ENCODE assay signal across 16 cellular contexts in the genomic region with DNA sequence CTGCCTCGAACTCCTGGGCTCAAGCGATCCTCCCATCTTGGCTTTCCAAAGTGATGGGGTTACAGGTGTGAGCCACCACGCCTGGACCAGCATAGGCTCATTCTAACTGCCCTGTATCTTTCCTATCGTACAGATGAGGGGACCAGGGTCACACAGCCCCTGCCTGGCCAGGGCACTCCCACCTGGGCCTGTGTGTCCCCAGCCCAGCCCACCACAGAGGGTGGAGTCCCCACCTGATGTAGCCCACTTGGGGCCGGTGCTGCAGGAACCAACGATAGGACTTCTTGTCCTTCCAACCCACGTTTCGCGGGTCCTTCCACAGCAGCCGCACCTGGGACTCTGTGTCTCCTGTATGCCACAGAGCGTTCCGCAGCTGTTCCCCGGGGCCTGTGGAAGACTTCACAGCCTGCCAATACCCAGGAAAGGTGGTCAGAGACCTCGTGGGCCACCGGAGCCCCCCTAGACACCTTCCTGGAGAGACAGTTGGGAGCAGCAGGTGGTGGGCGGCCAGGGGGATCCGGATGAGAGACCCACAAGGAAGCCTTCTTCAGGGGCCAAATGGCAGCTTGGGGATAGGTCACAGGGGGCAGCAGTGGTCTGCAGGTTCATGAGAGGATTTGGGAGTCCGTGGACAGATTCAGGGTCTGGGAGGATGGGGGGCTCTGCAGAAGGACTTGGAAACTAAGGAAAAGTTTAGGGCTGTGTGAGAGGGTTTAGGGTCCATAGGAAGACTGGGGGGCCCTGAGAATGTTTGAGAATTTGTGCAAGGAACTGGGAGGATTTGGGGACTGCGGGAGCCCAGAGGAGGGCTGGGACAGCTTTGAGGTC. TPM values are rescaled to one million over a fixed set of nuclear protein-coding genes. Genes with fewer than 3 reads are reported as not detected.
DNase-seq lines count a peak whose midpoint lies in the region; ATAC-seq and TF ChIP-seq lines count a peak whose summit lies in the region.
"Had no signal": no experiment of that assay in that cellular context is flagged by ENCODE, and none has a peak within 500 bp of the region (broad histone marks: within the 10 kb centered on the region; RNA-seq: fewer than 3 reads in every experiment).

No MANE protein-coding gene starts in this region.

- H3K4me2 ChIP-seq in GM23338 = no peak overlapping the region
- H3K4me2 ChIP-seq in neural progenitor cell = no peak overlapping the region

- no peak overlapping the region for H3K9ac ChIP-seq in neural progenitor cell

- POLR2A ChIA-PET in CD4-positive, alpha-beta T cell (lab: Charles Lee) = interaction anchor here (1.3 kb wide), 1 partner anchor 135 kb away, joined by 3 read pairs; the partner anchor contains the start of genes COPE and DDX49

- H3F3A ChIP-seq in GM23338 (replicated peaks; ENCODE audit: low read depth) (0 out of 2 replicates have a peak, but pooled peaks cover 6% of the 10 kb centered on the region), neural progenitor cell (ENCODE audit: low read depth) (peaks cover 18% of the 10 kb centered on the region)

- no peaks in the 10 kb centered on the region for H3K9me2 ChIP-seq in GM23338 (ENCODE audit: insufficient read depth)

- H3K36me3 ChIP-seq in GM23338 (ENCODE audit: insufficient read depth) (no peaks in the 10 kb centered on the region), neural progenitor cell (no peaks in the 10 kb centered on the region), brain microvascular endothelial cell (replicated peaks) (no peaks in the 10 kb centered on the region)
- H3K36me3 ChIP-seq: BE2C had no signal

- peak overlapping the region; percentile 37 for H3K27ac Mint-ChIP-seq in activated naive CD4-positive, alpha-beta T cell treated with anti-CD3 and anti-CD28 coated beads for 36 hours
- no peak overlapping the region for H3K27ac Mint-ChIP-seq in CD4-positive, alpha-beta T cell
- H3K27ac Mint-ChIP-seq in GM23338 = no peak overlapping the region
- H3K27ac Mint-ChIP-seq in neural progenitor cell = no peak overlapping the region
- H3K27ac Mint-ChIP-seq: H9 had no signal

- no peaks in the 10 kb centered on the region for H3K36me3 Mint-ChIP-seq in activated naive CD4-positive, alpha-beta T cell treated with anti-CD3 and anti-CD28 coated beads for 36 hours (ENCODE audit: low read depth)
- no peaks in the 10 kb centered on the region for H3K36me3 Mint-ChIP-seq in CD4-positive, alpha-beta T cell (ENCODE audit: low read depth)
- H3K36me3 Mint-ChIP-seq in GM23338 (ENCODE audit: low read depth) (no peaks in the 10 kb centered on the region; the same call in 2 of the 3 replicates), neural progenitor cell (peaks cover 2% of the 10 kb centered on the region)
- H3K36me3 Mint-ChIP-seq: CD4-positive, CD25-positive, alpha-beta regulatory T cell; IgD-negative memory B cell had no signal

- H3K4me3 ChIP-seq in GM23338 (no peak overlapping the region), neural progenitor cell (no peak overlapping the region), brain microvascular endothelial cell (ENCODE audit: low read depth, low read length) (no peak overlapping the region)

- DNase-seq in activated naive CD4-positive, alpha-beta T cell treated with anti-CD3 and anti-CD28 coated beads for 36 hours = no peak
- DNase-seq in activated naive CD4-positive, alpha-beta T cell treated with anti-CD3 and anti-CD28 coated beads, Interleukin-2, amount 50 U/mL, for 16 hours = no peak
- DNase-seq in CD4-positive, alpha-beta T cell = no peak
- DNase-seq in GM23338 (ENCODE audit: low spot score) (no peak), neural progenitor cell (ENCODE audit: low spot score) (no peak), NCI-H524 (lab: John Stamatoyannopoulos, UW) (no peak), inferior parietal cortex (ENCODE audit: extremely low spot score) (no peak), brain microvascular endothelial cell (no peak)
- DNase-seq: DMS79, GOT3, H9 had no signal

- H3K27ac ChIP-seq in CD4-positive, alpha-beta T cell (ENCODE audit: low read depth, low read length) = no peak overlapping the region
- H3K27ac ChIP-seq in GM23338 (ENCODE audit: low read depth) (no peak overlapping the region), neural progenitor cell (no peak overlapping the region), brain microvascular endothelial cell (no peak overlapping the region)

- peaks cover 36% of the 10 kb centered on the region for H3K27me3 ChIP-seq in CD4-positive, alpha-beta T cell (ENCODE audit: control insufficient read depth, insufficient read depth, low read length)
- H3K27me3 ChIP-seq in GM23338 (ENCODE audit: insufficient read depth) = peaks cover 96% of the 10 kb centered on the region
- H3K27me3 ChIP-seq in neural progenitor cell = peaks cover 100% of the 10 kb centered on the region
- peaks cover 30% of the 10 kb centered on the region for H3K27me3 ChIP-seq in brain microvascular endothelial cell (replicated peaks)

- H3K9me3 ChIP-seq in CD4-positive, alpha-beta T cell (ENCODE audit: control insufficient read depth, low read length) = no peaks in the 10 kb centered on the region
- H3K9me3 ChIP-seq in neural progenitor cell (ENCODE audit: low read depth) = no peaks in the 10 kb centered on the region

- H3K4me1 Mint-ChIP-seq in activated naive CD4-positive, alpha-beta T cell treated with anti-CD3 and anti-CD28 coated beads for 36 hours (ENCODE audit: low read depth) = peaks cover 26% of the 10 kb centered on the region
- H3K4me1 Mint-ChIP-seq in CD4-positive, alpha-beta T cell (ENCODE audit: low read depth) = peaks cover 20% of the 10 kb centered on the region
- peaks cover 10% of the 10 kb centered on the region; the same call in 2 of the 3 replicates for H3K4me1 Mint-ChIP-seq in GM23338
- peaks cover 19% of the 10 kb centered on the region for H3K4me1 Mint-ChIP-seq in neural progenitor cell

- H2AFZ ChIP-seq in GM23338 = no peak overlapping the region
- no peak overlapping the region for H2AFZ ChIP-seq in neural progenitor cell (replicated peaks)

- no peak overlapping the region for H3K4me3 Mint-ChIP-seq in activated naive CD4-positive, alpha-beta T cell treated with anti-CD3 and anti-CD28 coated beads for 36 hours
- H3K4me3 Mint-ChIP-seq in CD4-positive, alpha-beta T cell = peak overlapping the region; percentile 51
- H3K4me3 Mint-ChIP-seq in GM23338 (peak overlapping the region; percentile 2; the same call in 1 of the 3 replicates), neural progenitor cell (peak overlapping the region; percentile 67)
- H3K4me3 Mint-ChIP-seq: H9 had no signal

- intact Hi-C loops in activated naive CD4-positive, alpha-beta T cell treated with anti-CD3 and anti-CD28 coated beads for 36 hours (cut with micrococcal nuclease) = loop anchor here (10.0 kb wide), 1 partner anchor 169 kb away; the partner anchor contains the start of gene TMEM59L
- intact Hi-C loops in CD4-positive, alpha-beta T cell (cut with DNase I, micrococcal nuclease) = no loop called here

- peaks cover 4% of the 10 kb centered on the region; the same call in 1 of the 2 replicates for H3K4me1 ChIP-seq in GM23338 (ENCODE audit: insufficient read depth)
- H3K4me1 ChIP-seq in neural progenitor cell = peaks cover 9% of the 10 kb centered on the region
- H3K4me1 ChIP-seq: BE2C had no signal

- H3K79me2 ChIP-seq in GM23338 (replicated peaks; ENCODE audit: insufficient read depth) = no peaks in the 10 kb centered on the region
- no peaks in the 10 kb centered on the region for H3K79me2 ChIP-seq in neural progenitor cell (ENCODE audit: low read depth)

- CTCF ChIA-PET in activated naive CD4-positive, alpha-beta T cell treated with anti-CD3 and anti-CD28 coated beads for 36 hours (lab: Charles Lee) = no interaction called here
- CTCF ChIA-PET in CD4-positive, alpha-beta T cell (lab: Charles Lee) = no interaction called here

- in situ Hi-C loops in brain microvascular endothelial cell (cut with HindIII; ENCODE audit: low pct_ligation_motif_present, low sequenced_read_pairs) = no loop called here

- TF ChIP-seq CTCF in CD4-positive, alpha-beta T cell (IDR thresholded peaks at IDR 0.05) = no peak
- 0 out of 4 replicates have a peak, but pooled peaks of 1 of the 2 experiments have one; percentile 18 for TF ChIP-seq CTCF in GM23338 (conservative IDR thresholded peaks at IDR 0.05; ENCODE audit: low read depth in 2 of 2)
- no peak for TF ChIP-seq CTCF in neural progenitor cell (IDR thresholded peaks at IDR 0.05)
- TF ChIP-seq CTCF in brain microvascular endothelial cell (IDR thresholded peaks at IDR 0.05; ENCODE audit: low read depth, low read length, missing control alignments) = no peak

- peaks cover 40% of the 10 kb centered on the region for H3K27me3 Mint-ChIP-seq in activated naive CD4-positive, alpha-beta T cell treated with anti-CD3 and anti-CD28 coated beads for 36 hours (ENCODE audit: low read depth)
- H3K27me3 Mint-ChIP-seq in CD4-positive, alpha-beta T cell = peaks cover 49% of the 10 kb centered on the region
- H3K27me3 Mint-ChIP-seq in GM23338 (ENCODE audit: insufficient read depth, low read depth, poor library complexity) (peaks cover 81% of the 10 kb centered on the region), neural progenitor cell (ENCODE audit: insufficient read depth, low read depth) (peaks cover 48% of the 10 kb centered on the region)

- no peaks in the 10 kb centered on the region for H3K9me3 Mint-ChIP-seq in activated naive CD4-positive, alpha-beta T cell treated with anti-CD3 and anti-CD28 coated beads for 36 hours
- no peaks in the 10 kb centered on the region for H3K9me3 Mint-ChIP-seq in CD4-positive, alpha-beta T cell
- H3K9me3 Mint-ChIP-seq in GM23338 (peaks cover 7% of the 10 kb centered on the region), neural progenitor cell (peaks cover 8% of the 10 kb centered on the region)

- no peak for ATAC-seq in CD4-positive, alpha-beta T cell (ENCODE audit: poor library complexity)
- ATAC-seq in GM23338 = no peak

- H4K20me1 ChIP-seq in GM23338 (replicated peaks; ENCODE audit: insufficient read depth) = peaks cover 9% of the 10 kb centered on the region
- H4K20me1 ChIP-seq in neural progenitor cell (ENCODE audit: low read depth) = peaks cover 63% of the 10 kb centered on the region

RNA-seq across cellular contexts. Expression of gene COMP, which starts 6.9 kb away (rescaled TPM):
- total RNA-seq in activated naive CD4-positive, alpha-beta T cell treated with anti-CD3 and anti-CD28 coated beads for 36 hours = not detected
- total RNA-seq in CD4-positive, alpha-beta T cell = not detected
- total RNA-seq in GM23338 (2014; rRNA removed; shearing (Covaris generic)) = 0.63 TPM in 1 of 2 replicates, not detected in the other
- 0.31 and 0.58 TPM in 2 replicates for polyA plus RNA-seq in GM23338 (2016; fragmentation: Nextera tagmentation; extraction: Ambion mirVana)
- not detected in 2 replicates for total RNA-seq in neural progenitor cell (ENCODE audit: low replicate concordance)
- total RNA-seq: A172; CD4-positive, CD25-positive, alpha-beta regulatory T cell; Daoy had no signal
- polyA plus RNA-seq: CD4-positive, CD25-positive, alpha-beta regulatory T cell; IgD-negative memory B cell had no signal

RNA-seq across cellular contexts. Expression of gene UPF1, which starts 47.6 kb away (rescaled TPM):
- 100 to 1,000 TPM in 1 of 2 experiments, 10 to 100 TPM in 1; 95.0 to 105 TPM for total RNA-seq in activated naive CD4-positive, alpha-beta T cell treated with anti-CD3 and anti-CD28 coated beads for 36 hours
- 100 to 1,000 TPM; 146 to 150 TPM for total RNA-seq in CD4-positive, alpha-beta T cell
- total RNA-seq in GM23338 (2014; rRNA removed; shearing (Covaris generic)) = 81.9 and 138 TPM in 2 replicates
- polyA plus RNA-seq in GM23338 (2016; fragmentation: Nextera tagmentation; extraction: Ambion mirVana) = 13.8 and 14.3 TPM in 2 replicates
- total RNA-seq in neural progenitor cell (ENCODE audit: low replicate concordance) = 65.2 and 69.8 TPM in 2 replicates
